In genomic region chr2:949894-950626, GRCh38 we compare ENCODE assay signal across 8 cellular contexts. TPM values are rescaled to one million over a fixed set of nuclear protein-coding genes. Genes with fewer than 3 reads are reported as not detected.
A peak's percentile ranks its signal among the peaks of the same experiment; 100 is the strongest.
DNase-seq lines count a peak whose midpoint lies in the region; ATAC-seq and TF ChIP-seq lines count a peak whose summit lies in the region.

No MANE protein-coding gene starts in this region.

- intact Hi-C loops in naive thymus-derived CD4-positive, alpha-beta T cell (cut with micrococcal nuclease) = loop anchor here (2.0 to 10.0 kb wide), 3 partner anchors 37 to 595 kb away; partner anchors contain the start of gene TMEM18 (in 2 of the 2)

- peak overlapping the region; percentile 54 for H3K9ac ChIP-seq in HUES64 (ENCODE audit: low read depth, low read length)

- H3K4me1 Mint-ChIP-seq in naive thymus-derived CD4-positive, alpha-beta T cell = peaks cover 13 to 38% (median 26%) of the 10 kb centered on the region in 7 donors

- H3K36me3 ChIP-seq in HUES64 (ENCODE audit: insufficient read depth, low read length) = no peaks in the 10 kb centered on the region
- H3K36me3 ChIP-seq in naive thymus-derived CD4-positive, alpha-beta T cell (ENCODE audit: control insufficient read depth in 2 of 3, insufficient read depth in 3 of 3, low read length in 3 of 3) = no peaks in the 10 kb centered on the region

- H3K27ac ChIP-seq in HUES64 (ENCODE audit: low read depth, low read length) = peak overlapping the region; percentile 75
- H3K27ac ChIP-seq in naive thymus-derived CD4-positive, alpha-beta T cell (ENCODE audit: low read depth, low read length) = no peak overlapping the region
- H3K27ac ChIP-seq in caudate nucleus (ENCODE audit: low read depth, low read length) = no peak overlapping the region

- no peaks in the 10 kb centered on the region for H3K36me3 Mint-ChIP-seq in naive thymus-derived CD4-positive, alpha-beta T cell

- no peaks in the 10 kb centered on the region for H3K9me3 ChIP-seq in HUES64 (ENCODE audit: insufficient read depth, low read depth, low read length)
- no peaks in the 10 kb centered on the region for H3K9me3 ChIP-seq in naive thymus-derived CD4-positive, alpha-beta T cell (ENCODE audit: control insufficient read depth in 2 of 3, low read length in 3 of 3)

- peak overlapping the region; percentile 65 to 89 (median 80) for H3K4me3 Mint-ChIP-seq in naive thymus-derived CD4-positive, alpha-beta T cell

- CTCF ChIA-PET in naive thymus-derived CD4-positive, alpha-beta T cell (lab: Charles Lee) = no interaction called here

- peak; percentile 21 for DNase-seq in AG08396 (ENCODE audit: low spot score)
- DNase-seq in cardiac fibroblast (ENCODE audit: low read depth in 2 of 2) = no peak
- DNase-seq in naive thymus-derived CD4-positive, alpha-beta T cell = peak in 1 of 9 donors; percentile 10
- no peak for DNase-seq in caudate nucleus (lab: John Stamatoyannopoulos, UW)
- DNase-seq in NCI-H510A treated with DMSO at 0.1 percent for 48 hours (lab: John Stamatoyannopoulos, UW) = no peak

- no peak for TF ChIP-seq CTCF in cardiac fibroblast (IDR thresholded peaks at IDR 0.05; ENCODE audit: low read depth, low read length)

- peaks cover 34% of the 10 kb centered on the region for H3K27me3 ChIP-seq in HUES64 (ENCODE audit: insufficient read depth, low read length)
- peaks cover 0 to 5% of the 10 kb centered on the region in 2 donors for H3K27me3 ChIP-seq in naive thymus-derived CD4-positive, alpha-beta T cell (ENCODE audit: control insufficient read depth in 2 of 2, insufficient read depth in 2 of 2, low read length in 2 of 2)

- peaks cover 45% of the 10 kb centered on the region for H3K4me1 ChIP-seq in HUES64 (ENCODE audit: insufficient read depth, low read length)
- peaks cover 0 to 6% of the 10 kb centered on the region in 2 donors for H3K4me1 ChIP-seq in naive thymus-derived CD4-positive, alpha-beta T cell (ENCODE audit: control insufficient read depth in 2 of 2, insufficient read depth in 2 of 2, low read length in 2 of 2)

- peaks cover 0 to 6% (median 0%) of the 10 kb centered on the region in 11 donors for H3K9me3 Mint-ChIP-seq in naive thymus-derived CD4-positive, alpha-beta T cell

- peak overlapping the region; percentile 55 for H3K4me3 ChIP-seq in HUES64 (ENCODE audit: low read length)
- peak overlapping the region; percentile 37 to 48 for H3K4me3 ChIP-seq in cardiac fibroblast (replicated peaks in 1 of 2; ENCODE audit: low read depth in 2 of 2, low read length in 2 of 2)
- H3K4me3 ChIP-seq in naive thymus-derived CD4-positive, alpha-beta T cell (ENCODE audit: low read length) = no peak overlapping the region

- under 1% methylated on average over 60 of the region's 61 CpGs for WGBS in HUES64

- POLR2A ChIA-PET in naive thymus-derived CD4-positive, alpha-beta T cell (lab: Charles Lee) = interaction anchor here (0.7 to 1.1 kb wide), 3 partner anchors 24 to 160 kb away, joined by 3 to 5 read pairs (median 4); no protein-coding TSS in a partner anchor

- H3K27me3 Mint-ChIP-seq in naive thymus-derived CD4-positive, alpha-beta T cell = peaks cover 26 to 48% (median 40%) of the 10 kb centered on the region in 5 donors

- H3K27ac Mint-ChIP-seq in naive thymus-derived CD4-positive, alpha-beta T cell = no peak overlapping the region

- no peak for ATAC-seq in naive thymus-derived CD4-positive, alpha-beta T cell
- ATAC-seq in GM18907 (IDR thresholded peaks at IDR 0.05; ENCODE audit: unreplicated experiment) = no peak
- ATAC-seq in HG02610 (IDR thresholded peaks at IDR 0.05; ENCODE audit: unreplicated experiment) = no peak

RNA-seq across cellular contexts. Expression of gene SNTG2, which starts 0.6 kb away (rescaled TPM):
- polyA plus RNA-seq in HUES64 (2013, experiment 1 of 2) = 4.2 TPM
- polyA plus RNA-seq in HUES64 (2013, experiment 2 of 2) = 3.7 TPM
- 1 to 10 TPM in 4 of 5 experiments, not detected in 1; 2.5 to 4.9 (median 3.6) TPM for total RNA-seq in naive thymus-derived CD4-positive, alpha-beta T cell
- polyA plus RNA-seq in naive thymus-derived CD4-positive, alpha-beta T cell = under 1 TPM in 1 of 2 donors, not detected in 1; 0.26 TPM
